Comparison of ENCODE assay signal across 8 cellular contexts in genomic region chr3:105366302-105367062, GRCh38. TPM values are rescaled to one million over a fixed set of nuclear protein-coding genes. Genes with fewer than 3 reads are reported as not detected.
DNase-seq lines count a peak whose midpoint lies in the region; ATAC-seq and FAIRE-seq lines count a peak whose summit lies in the region.

TSS of gene ALCAM (plus strand) at chr3:105366909.

- peak within 1 kb of the TSS; percentile 85 for H3K4me3 ChIP-seq in NT2/D1 (ENCODE audit: insufficient read length, low read depth)
- peak within 1 kb of the TSS; percentile 65 for H3K4me3 ChIP-seq in mesodermal cell (ENCODE audit: extremely low read depth, insufficient read depth, low read length, poor library complexity, severe bottlenecking)

- peak; percentile 57 for ATAC-seq in GM21367 (IDR thresholded peaks at IDR 0.05; ENCODE audit: unreplicated experiment)

- H3K4me1 ChIP-seq in NT2/D1 (ENCODE audit: insufficient read depth, insufficient read length) (no peaks in the 10 kb centered on the region), mesodermal cell (ENCODE audit: control insufficient read depth, insufficient read depth, low read length, poor library complexity, severe bottlenecking) (peaks cover 33% of the 10 kb centered on the region)

- H3K27ac ChIP-seq in mesodermal cell (ENCODE audit: low read depth, low read length, severe bottlenecking), result peak within 1 kb of the TSS; percentile 92

- H3K9ac ChIP-seq in NT2/D1 (ENCODE audit: insufficient read length, low read depth), result peak within 1 kb of the TSS; percentile 93

- peaks cover 36% of the 10 kb centered on the region for H3K27me3 ChIP-seq in NT2/D1 (ENCODE audit: insufficient read depth, insufficient read length)

- WGBS in mesodermal cell (ENCODE audit: insufficient coverage in 2 of 2), 2 experiments, result 0 to 1% methylated on average over 22 to 25 of the region's 48 CpGs

- FAIRE-seq in endometrium (lab: Jason Lieb, UNC), result peak; percentile 62

- H3K9me3 ChIP-seq in NT2/D1 (ENCODE audit: insufficient read depth, low read length) (no peaks in the 10 kb centered on the region), mesodermal cell (ENCODE audit: control insufficient read depth, low read length) (no peaks in the 10 kb centered on the region)

- no peaks in the 10 kb centered on the region for H3K36me3 ChIP-seq in NT2/D1 (ENCODE audit: insufficient read depth, insufficient read length, low read length)
- no peaks in the 10 kb centered on the region for H3K36me3 ChIP-seq in mesodermal cell (ENCODE audit: control insufficient read depth, insufficient read depth, low read length)

- DNase-seq in D341Med (ENCODE audit: low spot score) (peak; percentile 93), HT1080 (ENCODE audit: low read depth) (peak; percentile 100), NT2/D1 (ENCODE audit: low read depth, low spot score) (peak; percentile 97)
- peak; percentile 54 for DNase-seq in activated CD8-positive, alpha-beta memory T cell treated with anti-CD3 and anti-CD28 coated beads, Interleukin-2, amount 50 U/mL, for 24 hours (ENCODE audit: extremely low read depth)
- DNase-seq in stimulated activated CD8-positive, alpha-beta memory T cell treated with anti-CD3 and anti-CD28 coated beads, Interleukin-15, amount 100 ng/mL, for 48 hours (ENCODE audit: low read depth in 2 of 2), result peak; percentile 75 to 84

RNA-seq across cellular contexts. Expression of gene ALCAM, which starts in this region (rescaled TPM):
- total RNA-seq in HT1080 (2014; rRNA removed; shearing (Covaris generic)), result 127 and 136 TPM in 2 replicates
- polyA plus RNA-seq in HT1080 (2015; cell fraction: cytosol; rRNA removed), result 79.9 and 102 TPM in 2 replicates
- 246 and 259 TPM in 2 replicates for polyA plus RNA-seq in HT1080 (2015; cell fraction: nucleus; rRNA removed)
- polyA plus RNA-seq in mesodermal cell (2013, experiment 1 of 2), result 77.3 TPM
- 98.1 TPM for polyA plus RNA-seq in mesodermal cell (2013, experiment 2 of 2)

Comparison
In these comparisons a context has a peak if more than half of its experiments do, and no peak if none do; other contexts are left out.
1. Peak in every context shown above with its lines: DNase-seq, ATAC-seq, H3K4me3 ChIP-seq and H3K27ac ChIP-seq.